17 cellular contexts compared by ENCODE assay signal in the genomic region with DNA sequence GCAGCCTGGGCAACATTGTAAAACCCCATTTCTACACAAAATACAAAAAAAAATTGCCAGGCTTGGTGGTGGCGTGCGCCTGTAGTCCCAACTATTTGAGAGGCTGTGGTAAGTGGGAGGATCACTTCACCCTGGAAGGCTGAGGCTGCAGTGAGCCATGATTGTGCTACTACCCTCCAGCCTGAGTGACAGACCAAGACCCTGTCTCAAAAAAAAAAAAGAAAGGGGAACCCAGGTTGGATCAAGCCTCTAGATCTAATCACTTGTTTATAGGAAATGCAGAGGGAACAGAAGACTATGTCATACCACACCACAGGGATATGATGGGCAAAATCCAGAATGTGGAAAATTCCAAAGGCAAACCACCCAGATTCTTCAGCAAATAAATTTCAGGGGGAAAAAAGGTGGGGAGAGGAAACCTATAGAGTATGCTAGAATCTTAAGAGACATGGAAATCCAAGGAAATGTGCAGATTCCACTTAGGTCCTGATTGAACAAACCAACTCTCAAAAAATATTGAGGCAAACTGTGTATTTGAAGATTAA. TPM values are rescaled to one million over a fixed set of nuclear protein-coding genes. Genes with fewer than 3 reads are reported as not detected.
DNase-seq lines count a peak whose midpoint lies in the region; ATAC-seq, FAIRE-seq and TF ChIP-seq lines count a peak whose summit lies in the region.
"Had no signal": no experiment of that assay in that cellular context is flagged by ENCODE, and none has a peak within 500 bp of the region (broad histone marks: within the 10 kb centered on the region; RNA-seq: fewer than 3 reads in every experiment).

No MANE protein-coding gene starts in this region.

- intact Hi-C loops in GM12878 (cut with micrococcal nuclease; ENCODE audit: unreplicated experiment) = no loop called here
- intact Hi-C loops in activated T-helper 2 cell treated with anti-CD3 and anti-CD28 coated beads, Interferon-gamma antibody, Interleukin-2, Interleukin-4, amounts not matched to agents 10 μg/mL and 5 μg/mL and 100 μg/mL, durations not matched to agents 14 hours and 24 hours and 36 hours (cut with micrococcal nuclease) = no loop called here

- no peaks in the 10 kb centered on the region for H3K36me3 Mint-ChIP-seq in mesothelial cell of epicardium
- H3K36me3 Mint-ChIP-seq in activated CD8-positive, alpha-beta T cell treated with anti-CD3 and anti-CD28 coated beads, Interleukin-2, amount 10 ng/mL, durations not matched to agents 7 days and 5 days (ENCODE audit: low read depth) = peaks cover 2% of the 10 kb centered on the region
- H3K36me3 Mint-ChIP-seq in activated T-helper 2 cell treated with anti-CD3 and anti-CD28 coated beads, Interferon-gamma antibody, Interleukin-2, Interleukin-4, amounts not matched to agents 10 μg/mL and 5 μg/mL and 100 μg/mL, durations not matched to agents 14 hours and 24 hours and 36 hours (ENCODE audit: low read depth) = no peaks in the 10 kb centered on the region
- H3K36me3 Mint-ChIP-seq: activated naive CD8-positive, alpha-beta T cell treated with anti-CD3 and anti-CD28 coated beads, Interleukin-2, amount 10 ng/mL, durations not matched to agents 7 days and 5 days; CD14-positive monocyte; T-cell had no signal

- H3K4me1 Mint-ChIP-seq in mesothelial cell of epicardium = peaks cover 38% of the 10 kb centered on the region
- peaks cover 8% of the 10 kb centered on the region for H3K4me1 Mint-ChIP-seq in activated CD8-positive, alpha-beta T cell treated with anti-CD3 and anti-CD28 coated beads, Interleukin-2, amount 10 ng/mL, durations not matched to agents 7 days and 5 days (ENCODE audit: low read depth)
- peaks cover 8% of the 10 kb centered on the region for H3K4me1 Mint-ChIP-seq in activated T-helper 2 cell treated with anti-CD3 and anti-CD28 coated beads, Interferon-gamma antibody, Interleukin-2, Interleukin-4, amounts not matched to agents 10 μg/mL and 5 μg/mL and 100 μg/mL, durations not matched to agents 14 hours and 24 hours and 36 hours (ENCODE audit: low read depth)

- no peak overlapping the region for H2AFZ ChIP-seq in GM12878 (ENCODE audit: control insufficient read depth, low read depth, low read length)

- H3K27me3 ChIP-seq in GM12878 (replicated peaks in 1 of 2; ENCODE audit: control insufficient read depth in 2 of 2, insufficient read depth in 2 of 2, low read length in 1 of 2) = no peaks in the 10 kb centered on the region
- H3K27me3 ChIP-seq: neutrophil had no signal

- no peak for FAIRE-seq in GM12878 (lab: Jason Lieb, UNC)
- FAIRE-seq in urothelium cell line (lab: Jason Lieb, UNC) = no peak

- BruUV-seq in GM12878 (replicated peaks; lab: Mats Ljungman, UMichigan) = no TSS peak

- 100% methylated on average over 2 of the region's 2 CpGs for WGBS in GM12878 (ENCODE audit: insufficient coverage, insufficient replicate concordance, low lambda C conversion rate, missing lambda C conversion rate)

- no peak for TF ChIP-seq RAD21 in GM12878 (IDR thresholded peaks at IDR 0.05; ENCODE audit: insufficient read depth, low read depth, low read length)

- H3K4me2 ChIP-seq in GM12878 (ENCODE audit: control insufficient read depth, insufficient read depth) = no peak overlapping the region

- TF ChIP-seq POLR2A in GM12878 (IDR thresholded peaks at IDR 0.05; ENCODE audit: low read depth, low read length) = no peak

- no peak for ATAC-seq in GM12878
- ATAC-seq in activated CD8-positive, alpha-beta T cell treated with anti-CD3 and anti-CD28 coated beads, Interleukin-2, amount 10 ng/mL, durations not matched to agents 7 days and 5 days = no peak
- no peak for ATAC-seq in HG03442 (IDR thresholded peaks at IDR 0.05; ENCODE audit: unreplicated experiment)
- ATAC-seq: left ventricle myocardium superior, T-cell had no signal

- H3K9me3 Mint-ChIP-seq in mesothelial cell of epicardium = no peaks in the 10 kb centered on the region
- no peaks in the 10 kb centered on the region for H3K9me3 Mint-ChIP-seq in activated CD8-positive, alpha-beta T cell treated with anti-CD3 and anti-CD28 coated beads, Interleukin-2, amount 10 ng/mL, durations not matched to agents 7 days and 5 days (ENCODE audit: insufficient read depth)
- H3K9me3 Mint-ChIP-seq in activated T-helper 2 cell treated with anti-CD3 and anti-CD28 coated beads, Interferon-gamma antibody, Interleukin-2, Interleukin-4, amounts not matched to agents 10 μg/mL and 5 μg/mL and 100 μg/mL, durations not matched to agents 14 hours and 24 hours and 36 hours = no peaks in the 10 kb centered on the region
- H3K9me3 Mint-ChIP-seq: activated naive CD8-positive, alpha-beta T cell treated with anti-CD3 and anti-CD28 coated beads, Interleukin-2, amount 10 ng/mL, durations not matched to agents 7 days and 5 days; CD14-positive monocyte; T-cell had no signal

- no peaks in the 10 kb centered on the region for H4K20me1 ChIP-seq in GM12878 (ENCODE audit: control insufficient read depth, insufficient read depth)

- H3K4me1 ChIP-seq in GM12878 (ENCODE audit: control insufficient read depth, insufficient read depth, low read length) = peaks cover 24% of the 10 kb centered on the region

- peak; percentile 75 for DNase-seq in M059J (ENCODE audit: low read depth)
- DNase-seq in GM12878 (ENCODE audit: low read depth, low spot score) = no peak
- DNase-seq in mesothelial cell of epicardium (ENCODE audit: low spot score in 2 of 2, unreplicated experiment in 2 of 2) = no peak
- DNase-seq in superior temporal gyrus (ENCODE audit: extremely low spot score) = peak; percentile 56
- no peak for DNase-seq in activated CD8-positive, alpha-beta T cell treated with anti-CD3 and anti-CD28 coated beads, Interleukin-2, amount 10 ng/mL, durations not matched to agents 7 days and 5 days
- no peak for DNase-seq in urothelium cell line (ENCODE audit: low spot score)
- DNase-seq in activated T-helper 2 cell treated with anti-CD3 and anti-CD28 coated beads, Interferon-gamma antibody, Interleukin-2, Interleukin-4, amounts not matched to agents 10 μg/mL and 5 μg/mL and 100 μg/mL, durations not matched to agents 14 hours and 24 hours and 36 hours (ENCODE audit: low spot score) = no peak
- DNase-seq: activated CD8-positive, alpha-beta memory T cell treated with anti-CD3 and anti-CD28 coated beads, Interleukin-2, amount 50 U/mL, for 48 hours; activated naive CD8-positive, alpha-beta T cell treated with anti-CD3 and anti-CD28 coated beads, Interleukin-2, amount 10 ng/mL, durations not matched to agents 7 days and 5 days; cortex of kidney; DND-41; left ventricle myocardium superior; stimulated activated CD4-positive, alpha-beta T cell treated with anti-CD3 and anti-CD28 coated beads, Interleukin-15, amount 100 ng/mL, for 24 hours; T-cell had no signal

- no peak for TF ChIP-seq EP300 in GM12878 (IDR thresholded peaks at IDR 0.05; ENCODE audit: borderline replicate concordance in 1 of 2, control insufficient read depth in 1 of 2, low read depth in 2 of 2, low read length in 2 of 2)

- peak overlapping the region; percentile 51 for H3K27ac Mint-ChIP-seq in mesothelial cell of epicardium
- H3K27ac Mint-ChIP-seq in activated CD8-positive, alpha-beta T cell treated with anti-CD3 and anti-CD28 coated beads, Interleukin-2, amount 10 ng/mL, durations not matched to agents 7 days and 5 days = no peak overlapping the region
- no peak overlapping the region for H3K27ac Mint-ChIP-seq in activated T-helper 2 cell treated with anti-CD3 and anti-CD28 coated beads, Interferon-gamma antibody, Interleukin-2, Interleukin-4, amounts not matched to agents 10 μg/mL and 5 μg/mL and 100 μg/mL, durations not matched to agents 14 hours and 24 hours and 36 hours
- H3K27ac Mint-ChIP-seq: activated naive CD8-positive, alpha-beta T cell treated with anti-CD3 and anti-CD28 coated beads, Interleukin-2, amount 10 ng/mL, durations not matched to agents 7 days and 5 days; T-cell had no signal

- POLR2A ChIA-PET in GM12878 (lab: Charles Lee) = interaction anchor here (0.6 to 1.7 kb wide), 4 partner anchors 11 to 27 kb away, joined by 3 to 7 read pairs (median 4); no protein-coding TSS in a partner anchor
- POLR2A ChIA-PET in activated CD8-positive, alpha-beta T cell treated with anti-CD3 and anti-CD28 coated beads, Interleukin-2, amount 10 ng/mL, durations not matched to agents 7 days and 5 days (lab: Charles Lee) = interaction anchor here (1.1 to 19.3 kb wide), 2 partner anchors 19 to 57 kb away, joined by 4 to 794 read pairs; partner anchors contain the start of gene MALAT1

- in situ Hi-C loops in GM12878 (cut with MboI) = no loop called here

- TF ChIP-seq CTCF in GM12878 (IDR thresholded peaks at IDR 0.05 in 2 of 3, conservative IDR thresholded peaks at IDR 0.05 in 1 of 3; ENCODE audit: control insufficient read depth in 2 of 3, extremely low read depth in 1 of 3, insufficient read depth in 1 of 3, low read depth in 3 of 3, low read length in 3 of 3) = no peak
- no peak for TF ChIP-seq CTCF in mesothelial cell of epicardium (IDR thresholded peaks at IDR 0.05; ENCODE audit: unreplicated experiment)

- no peak overlapping the region for H3K27ac ChIP-seq in GM12878 (ENCODE audit: control insufficient read depth, insufficient read depth)

- H3K9ac ChIP-seq in GM12878 (ENCODE audit: control insufficient read depth, insufficient read depth, low read length) = no peak overlapping the region

- peaks cover 11% of the 10 kb centered on the region for H3K79me2 ChIP-seq in GM12878 (ENCODE audit: control insufficient read depth, insufficient read depth, low read length)

- CTCF ChIA-PET in GM12878 (lab: Yijun Ruan, JAX) = interaction anchor here (0.6 to 14.2 kb wide), 3 partner anchors 10 to 634 kb away, joined by 3 to 728 read pairs (median 3); partner anchors contain the start of gene MALAT1
- CTCF ChIA-PET in activated CD8-positive, alpha-beta T cell treated with anti-CD3 and anti-CD28 coated beads, Interleukin-2, amount 10 ng/mL, durations not matched to agents 7 days and 5 days (lab: Charles Lee) = no interaction called here

- no peaks in the 10 kb centered on the region for H3K9me3 ChIP-seq in GM12878 (replicated peaks; ENCODE audit: control insufficient read depth, insufficient read depth, low read length)
- H3K9me3 ChIP-seq: neutrophil had no signal

- no peak overlapping the region for H3K4me3 Mint-ChIP-seq in mesothelial cell of epicardium
- no peak overlapping the region for H3K4me3 Mint-ChIP-seq in activated CD8-positive, alpha-beta T cell treated with anti-CD3 and anti-CD28 coated beads, Interleukin-2, amount 10 ng/mL, durations not matched to agents 7 days and 5 days
- H3K4me3 Mint-ChIP-seq in activated T-helper 2 cell treated with anti-CD3 and anti-CD28 coated beads, Interferon-gamma antibody, Interleukin-2, Interleukin-4, amounts not matched to agents 10 μg/mL and 5 μg/mL and 100 μg/mL, durations not matched to agents 14 hours and 24 hours and 36 hours (ENCODE audit: low read depth) = no peak overlapping the region
- H3K4me3 Mint-ChIP-seq: activated naive CD8-positive, alpha-beta T cell treated with anti-CD3 and anti-CD28 coated beads, Interleukin-2, amount 10 ng/mL, durations not matched to agents 7 days and 5 days; T-cell had no signal

- SMC1A ChIA-PET in GM12878 (lab: Charles Lee; ENCODE audit: uncharacterized antibody, unreplicated experiment) = interaction anchor here (1.1 kb wide), 1 partner anchor 15 kb away, joined by 4 read pairs; no protein-coding TSS in a partner anchor

- H3K27me3 Mint-ChIP-seq in mesothelial cell of epicardium (ENCODE audit: low read depth) = no peaks in the 10 kb centered on the region
- H3K27me3 Mint-ChIP-seq in activated CD8-positive, alpha-beta T cell treated with anti-CD3 and anti-CD28 coated beads, Interleukin-2, amount 10 ng/mL, durations not matched to agents 7 days and 5 days (ENCODE audit: low read depth) = peaks cover 10% of the 10 kb centered on the region
- no peaks in the 10 kb centered on the region for H3K27me3 Mint-ChIP-seq in activated T-helper 2 cell treated with anti-CD3 and anti-CD28 coated beads, Interferon-gamma antibody, Interleukin-2, Interleukin-4, amounts not matched to agents 10 μg/mL and 5 μg/mL and 100 μg/mL, durations not matched to agents 14 hours and 24 hours and 36 hours (ENCODE audit: low read depth)
- H3K27me3 Mint-ChIP-seq: T-cell had no signal

- no peaks in the 10 kb centered on the region for H3K36me3 ChIP-seq in GM12878 (ENCODE audit: control insufficient read depth in 2 of 2, insufficient read depth in 2 of 2, low read length in 1 of 2)
- H3K36me3 ChIP-seq: neutrophil had no signal

- H3K4me3 ChIP-seq in GM12878 = no peak overlapping the region

- RAD21 ChIA-PET in GM12878 (lab: Charles Lee; ENCODE audit: unreplicated experiment) = no interaction called here

RNA-seq across cellular contexts. Expression of gene MALAT1, which starts 16.5 kb away (rescaled TPM):
- 370 and 608 TPM in 2 replicates for total RNA-seq in M059J (2014; rRNA removed; shearing (Covaris generic))
- 43,172 and 44,148 TPM in 2 replicates for total RNA-seq in GM12878 (2013; cell fraction: nucleolus; rRNA removed)
- 1,917 and 1,986 TPM in 2 replicates for total RNA-seq in GM12878 (2014; rRNA removed)
- total RNA-seq in GM12878 (2014; rRNA removed; fragmentation: Illumina TruSeq; extraction: Trizol) = 2,052 and 2,660 TPM in 2 replicates
- 3,939 and 4,883 TPM in 2 replicates for total RNA-seq in GM12878 (2021)
- polyA plus RNA-seq in GM12878 (2011; ENCODE audit: low read depth) = 704 TPM
- polyA plus RNA-seq in GM12878 (2011; rRNA removed) = 659 and 901 TPM in 2 replicates
- 216 and 352 TPM in 2 replicates for polyA plus RNA-seq in GM12878 (2011; cell fraction: cytosol; rRNA removed)
- 4,041 and 4,062 TPM in 2 replicates for polyA plus RNA-seq in GM12878 (2011; cell fraction: nucleus; rRNA removed)
- 1,013 and 3,952 TPM in 2 replicates for polyA plus RNA-seq in GM12878 (2012)
- polyA plus RNA-seq in GM12878 (2014; fragmentation: Illumina TruSeq; extraction: Trizol) = 448 and 686 TPM in 2 replicates
- 1,000 to 10,000 TPM; 1,593 to 8,160 TPM for polyA plus RNA-seq in GM12878 (2014; fragmentation: Nextera tagmentation; extraction: Ambion mirVana)
- 1,421 and 1,643 TPM in 2 replicates for polyA plus RNA-seq in GM12878 (2014; rRNA removed)
- 1,000 to 10,000 TPM; 6,201 to 6,497 TPM for polyA plus RNA-seq in GM12878 (2016; fragmentation: Nextera tagmentation; extraction: Ambion mirVana)
- 2,928 and 3,606 TPM in 2 replicates for polyA minus RNA-seq in GM12878 (2011; rRNA and poly(A)+ RNA removed)
- 1,627 and 2,358 TPM in 2 replicates for polyA minus RNA-seq in GM12878 (2011; cell fraction: cytosol; rRNA and poly(A)+ RNA removed)
- 12,181 and 12,309 TPM in 2 replicates for polyA minus RNA-seq in GM12878 (2011; cell fraction: nucleus; rRNA and poly(A)+ RNA removed)
- 15,343 to 16,172 TPM (median 16,018 TPM) in 3 replicates for total RNA-seq in mesothelial cell of epicardium
- total RNA-seq in activated CD8-positive, alpha-beta T cell treated with anti-CD3 and anti-CD28 coated beads, Interleukin-2, amount 10 ng/mL, durations not matched to agents 7 days and 5 days = 1,000 to 10,000 TPM; 3,822 to 4,094 TPM
- total RNA-seq in activated T-helper 2 cell treated with anti-CD3 and anti-CD28 coated beads, Interferon-gamma antibody, Interleukin-2, Interleukin-4, amounts not matched to agents 10 μg/mL and 5 μg/mL and 100 μg/mL, durations not matched to agents 14 hours and 24 hours and 36 hours = 4,338 and 4,347 TPM in 2 replicates

RNA-seq across cellular contexts. Expression of gene SCYL1, which starts 42.5 kb away (rescaled TPM):
- total RNA-seq in M059J (2014; rRNA removed; shearing (Covaris generic)) = 59.7 and 96.5 TPM in 2 replicates
- total RNA-seq in GM12878 (2013; cell fraction: nucleolus; rRNA removed) = 28.9 and 34.4 TPM in 2 replicates
- total RNA-seq in GM12878 (2014; rRNA removed) (75.1 and 82.7 TPM in 2 replicates), GM12878 (2014; rRNA removed; fragmentation: Illumina TruSeq; extraction: Trizol) (25.9 and 29.3 TPM in 2 replicates), GM12878 (2021) (66.7 and 67.8 TPM in 2 replicates), mesothelial cell of epicardium (83.4 to 91.1 TPM (median 89.5 TPM) in 3 replicates)
- 16.4 TPM for polyA plus RNA-seq in GM12878 (2011; ENCODE audit: low read depth)
- polyA plus RNA-seq in GM12878 (2011; rRNA removed) (17.8 and 43.1 TPM in 2 replicates), GM12878 (2014; fragmentation: Illumina TruSeq; extraction: Trizol) (6.9 and 32.5 TPM in 2 replicates), GM12878 (2014; fragmentation: Nextera tagmentation; extraction: Ambion mirVana) (1 to 10 TPM in 1 of 2 experiments, under 1 TPM in 1; 0.80 to 6.3 TPM), GM12878 (2014; rRNA removed) (68.0 and 74.6 TPM in 2 replicates), GM12878 (2016; fragmentation: Nextera tagmentation; extraction: Ambion mirVana) (10 to 100 TPM; 59.2 to 65.4 TPM)
- 88.7 and 112 TPM in 2 replicates for polyA plus RNA-seq in GM12878 (2011; cell fraction: cytosol; rRNA removed)
- polyA plus RNA-seq in GM12878 (2011; cell fraction: nucleus; rRNA removed) = 114 and 150 TPM in 2 replicates
- 35.1 and 36.8 TPM in 2 replicates for polyA plus RNA-seq in GM12878 (2012)
- polyA minus RNA-seq in GM12878 (2011; rRNA and poly(A)+ RNA removed) = 43.5 and 70.6 TPM in 2 replicates
- 23.4 and 34.6 TPM in 2 replicates for polyA minus RNA-seq in GM12878 (2011; cell fraction: cytosol; rRNA and poly(A)+ RNA removed)
- polyA minus RNA-seq in GM12878 (2011; cell fraction: nucleus; rRNA and poly(A)+ RNA removed) = 16.7 and 26.3 TPM in 2 replicates
- 10 to 100 TPM; 68.0 to 69.5 TPM for total RNA-seq in activated CD8-positive, alpha-beta T cell treated with anti-CD3 and anti-CD28 coated beads, Interleukin-2, amount 10 ng/mL, durations not matched to agents 7 days and 5 days
- 94.4 and 95.8 TPM in 2 replicates for total RNA-seq in activated T-helper 2 cell treated with anti-CD3 and anti-CD28 coated beads, Interferon-gamma antibody, Interleukin-2, Interleukin-4, amounts not matched to agents 10 μg/mL and 5 μg/mL and 100 μg/mL, durations not matched to agents 14 hours and 24 hours and 36 hours

RNA-seq across cellular contexts. Expression of gene NEAT1, which starts 59.8 kb away (rescaled TPM):
- total RNA-seq in M059J (2014; rRNA removed; shearing (Covaris generic)) = 3.9 and 6.5 TPM in 2 replicates
- 259 and 262 TPM in 2 replicates for total RNA-seq in GM12878 (2013; cell fraction: nucleolus; rRNA removed)
- total RNA-seq in GM12878 (2014; rRNA removed) (13.6 and 14.0 TPM in 2 replicates), GM12878 (2014; rRNA removed; fragmentation: Illumina TruSeq; extraction: Trizol) (40.5 and 44.2 TPM in 2 replicates), GM12878 (2021) (174 and 225 TPM in 2 replicates), mesothelial cell of epicardium (236 to 269 TPM (median 246 TPM) in 3 replicates)
- 275 TPM for polyA plus RNA-seq in GM12878 (2011; ENCODE audit: low read depth)
- polyA plus RNA-seq in GM12878 (2011; rRNA removed) (151 and 247 TPM in 2 replicates), GM12878 (2014; fragmentation: Illumina TruSeq; extraction: Trizol) (167 and 254 TPM in 2 replicates), GM12878 (2014; fragmentation: Nextera tagmentation; extraction: Ambion mirVana) (10 to 100 TPM; 24.3 to 98.2 TPM), GM12878 (2014; rRNA removed) (314 and 328 TPM in 2 replicates), GM12878 (2016; fragmentation: Nextera tagmentation; extraction: Ambion mirVana) (10 to 100 TPM; 27.7 to 28.3 TPM)
- 64.2 and 104 TPM in 2 replicates for polyA plus RNA-seq in GM12878 (2011; cell fraction: cytosol; rRNA removed)
- 342 and 617 TPM in 2 replicates for polyA plus RNA-seq in GM12878 (2011; cell fraction: nucleus; rRNA removed)
- polyA plus RNA-seq in GM12878 (2012) = 284 and 343 TPM in 2 replicates
- 72.0 and 79.5 TPM in 2 replicates for polyA minus RNA-seq in GM12878 (2011; rRNA and poly(A)+ RNA removed)
- polyA minus RNA-seq in GM12878 (2011; cell fraction: cytosol; rRNA and poly(A)+ RNA removed) = 13.8 and 14.9 TPM in 2 replicates
- polyA minus RNA-seq in GM12878 (2011; cell fraction: nucleus; rRNA and poly(A)+ RNA removed) = 125 and 169 TPM in 2 replicates
- 100 to 1,000 TPM; 212 to 254 TPM for total RNA-seq in activated CD8-positive, alpha-beta T cell treated with anti-CD3 and anti-CD28 coated beads, Interleukin-2, amount 10 ng/mL, durations not matched to agents 7 days and 5 days
- total RNA-seq in activated T-helper 2 cell treated with anti-CD3 and anti-CD28 coated beads, Interferon-gamma antibody, Interleukin-2, Interleukin-4, amounts not matched to agents 10 μg/mL and 5 μg/mL and 100 μg/mL, durations not matched to agents 14 hours and 24 hours and 36 hours = 422 and 430 TPM in 2 replicates

Comparison
In these comparisons a context has a peak if more than half of its experiments do, and no peak if none do; other contexts are left out.
1. DNase-seq: peak in M059J (single experiment) and superior temporal gyrus (single experiment); none in GM12878 (single experiment), mesothelial cell of epicardium (0 of 2), activated CD8-positive, alpha-beta T cell treated with anti-CD3 and anti-CD28 coated beads, Interleukin-2, amount 10 ng/mL, durations not matched to agents 7 days and 5 days (single experiment), urothelium cell line (single experiment) and activated T-helper 2 cell treated with anti-CD3 and anti-CD28 coated beads, Interferon-gamma antibody, Interleukin-2, Interleukin-4, amounts not matched to agents 10 μg/mL and 5 μg/mL and 100 μg/mL, durations not matched to agents 14 hours and 24 hours and 36 hours (single experiment).